1 cellular context compared by ENCODE assay signal in genomic region chr16:51773051-51773450, GRCh38.
TF ChIP-seq lines count a peak whose summit lies in the region.

No MANE protein-coding gene starts in this region.

TF ChIP-seq in WTC11, 78 proteins besides CTCF, POLR2A, EP300 and RAD21 (continued from another document):
- TF ChIP-seq AFF4 (CRISPR knock-in tag; IDR thresholded peaks at IDR 0.05; ENCODE audit: borderline replicate concordance) (no peak), CREM (CRISPR knock-in tag; IDR thresholded peaks at IDR 0.05) (no peak), NFATC4 (CRISPR knock-in tag; IDR thresholded peaks at IDR 0.05) (no peak), ZNF232 (CRISPR knock-in tag; IDR thresholded peaks at IDR 0.05) (no peak)
